ENCODE assay signal across 18 cellular contexts in the genomic region with DNA sequence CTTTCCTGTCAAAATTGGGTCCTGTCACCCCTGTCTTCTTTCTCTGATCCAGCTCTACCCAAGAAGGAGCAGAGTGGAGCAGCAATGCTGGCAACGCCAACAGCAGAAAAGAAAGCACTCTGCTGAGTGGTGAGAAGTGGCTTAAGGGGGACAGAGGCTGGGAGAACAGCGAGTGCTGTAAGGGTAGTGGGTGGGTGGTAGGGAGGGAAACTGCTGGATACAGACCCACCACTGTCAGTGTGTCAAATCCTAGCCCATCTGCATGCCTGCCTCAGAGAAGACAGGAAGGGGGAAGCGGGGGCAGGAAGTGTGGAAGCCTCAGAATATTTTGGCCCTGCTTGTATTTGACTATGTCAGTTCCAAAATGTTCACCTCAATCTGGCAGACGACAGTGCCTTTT.
"Had no signal": no experiment of that assay in that cellular context is flagged by ENCODE, and none has a peak within 500 bp of the region (broad histone marks: within the 10 kb centered on the region; RNA-seq: fewer than 3 reads in every experiment).

No MANE protein-coding gene starts in this region.

- H3K27ac ChIP-seq: epithelial cell of prostate, esophagus muscularis mucosa, gastrocnemius medialis, psoas muscle, thyroid gland had no signal

- H3K27me3 Mint-ChIP-seq: dendritic cell treated with granulocyte-macrophage colony-stimulating factor and Interleukin-4, amounts not matched to agents 40 ng/mL and 50 ng/mL, for 4 days had no signal

- H3K4me3 ChIP-seq: esophagus muscularis mucosa, gastrocnemius medialis, psoas muscle, thyroid gland had no signal

- H3K4me1 Mint-ChIP-seq: immature natural killer cell, nephron had no signal

- H3K4me1 ChIP-seq: gastrocnemius medialis, psoas muscle, thyroid gland had no signal

- DNase-seq: effector memory CD8-positive, alpha-beta T cell; gastrocnemius medialis; immature natural killer cell; mesendoderm; naive B cell; psoas muscle; small intestine; stimulated activated CD4-positive, alpha-beta T cell treated with anti-CD3 and anti-CD28 coated beads, Interleukin-12 subunit alpha, Interleukin-12 subunit beta, amount 100 ng/mL, for 4 hours; stimulated activated naive CD4-positive, alpha-beta T cell treated with Interleukin-2 at 50 U/mL for 16 hours; thyroid gland had no signal

- ATAC-seq: effector memory CD8-positive, alpha-beta T cell; gastrocnemius medialis; psoas muscle had no signal

- FAIRE-seq: colon, keratinocyte, small intestine, urothelium cell line had no signal

- H3K36me3 Mint-ChIP-seq: type B pancreatic cell had no signal

- H3K27ac Mint-ChIP-seq: dendritic cell treated with granulocyte-macrophage colony-stimulating factor and Interleukin-4, amounts not matched to agents 40 ng/mL and 50 ng/mL, for 4 days; effector memory CD8-positive, alpha-beta T cell; immature natural killer cell; naive B cell; nephron; type B pancreatic cell had no signal

- H3K9me3 ChIP-seq: gastrocnemius medialis, psoas muscle, thyroid gland had no signal

- H3K4me3 Mint-ChIP-seq: dendritic cell treated with granulocyte-macrophage colony-stimulating factor and Interleukin-4, amounts not matched to agents 40 ng/mL and 50 ng/mL, for 4 days; effector memory CD8-positive, alpha-beta T cell; immature natural killer cell; naive B cell; nephron; type B pancreatic cell had no signal

- H3K27me3 ChIP-seq: esophagus muscularis mucosa, gastrocnemius medialis, thyroid gland had no signal
